Comparison of ENCODE assay signal across 2 cellular contexts in genomic region chr1:3164671-3165070, GRCh38.
TF ChIP-seq lines count a peak whose summit lies in the region.

No MANE protein-coding gene starts in this region.

TF ChIP-seq in K562, 482 proteins besides CTCF, POLR2A, EP300 and RAD21:
- TF ChIP-seq, protein P1, sequence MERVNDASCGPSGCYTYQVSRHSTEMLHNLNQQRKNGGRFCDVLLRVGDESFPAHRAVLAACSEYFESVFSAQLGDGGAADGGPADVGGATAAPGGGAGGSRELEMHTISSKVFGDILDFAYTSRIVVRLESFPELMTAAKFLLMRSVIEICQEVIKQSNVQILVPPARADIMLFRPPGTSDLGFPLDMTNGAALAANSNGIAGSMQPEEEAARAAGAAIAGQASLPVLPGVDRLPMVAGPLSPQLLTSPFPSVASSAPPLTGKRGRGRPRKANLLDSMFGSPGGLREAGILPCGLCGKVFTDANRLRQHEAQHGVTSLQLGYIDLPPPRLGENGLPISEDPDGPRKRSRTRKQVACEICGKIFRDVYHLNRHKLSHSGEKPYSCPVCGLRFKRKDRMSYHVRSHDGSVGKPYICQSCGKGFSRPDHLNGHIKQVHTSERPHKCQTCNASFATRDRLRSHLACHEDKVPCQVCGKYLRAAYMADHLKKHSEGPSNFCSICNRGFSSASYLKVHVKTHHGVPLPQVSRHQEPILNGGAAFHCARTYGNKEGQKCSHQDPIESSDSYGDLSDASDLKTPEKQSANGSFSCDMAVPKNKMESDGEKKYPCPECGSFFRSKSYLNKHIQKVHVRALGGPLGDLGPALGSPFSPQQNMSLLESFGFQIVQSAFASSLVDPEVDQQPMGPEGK (CRISPR knock-in tag; IDR thresholded peaks at IDR 0.05; ENCODE audit: borderline replicate concordance) = no peak
- TF ChIP-seq C11orf30 (IDR thresholded peaks at IDR 0.05; ENCODE audit: low read depth) (no peak), SMC3 (conservative IDR thresholded peaks at IDR 0.05; ENCODE audit: insufficient read depth, low read depth, low read length) (no peak), SAFB (IDR thresholded peaks at IDR 0.05; ENCODE audit: borderline replicate concordance, low read depth, low read length) (peak; percentile 29; the same call in 1 of the 2 replicates)
- TF ChIP-seq, protein P2, sequence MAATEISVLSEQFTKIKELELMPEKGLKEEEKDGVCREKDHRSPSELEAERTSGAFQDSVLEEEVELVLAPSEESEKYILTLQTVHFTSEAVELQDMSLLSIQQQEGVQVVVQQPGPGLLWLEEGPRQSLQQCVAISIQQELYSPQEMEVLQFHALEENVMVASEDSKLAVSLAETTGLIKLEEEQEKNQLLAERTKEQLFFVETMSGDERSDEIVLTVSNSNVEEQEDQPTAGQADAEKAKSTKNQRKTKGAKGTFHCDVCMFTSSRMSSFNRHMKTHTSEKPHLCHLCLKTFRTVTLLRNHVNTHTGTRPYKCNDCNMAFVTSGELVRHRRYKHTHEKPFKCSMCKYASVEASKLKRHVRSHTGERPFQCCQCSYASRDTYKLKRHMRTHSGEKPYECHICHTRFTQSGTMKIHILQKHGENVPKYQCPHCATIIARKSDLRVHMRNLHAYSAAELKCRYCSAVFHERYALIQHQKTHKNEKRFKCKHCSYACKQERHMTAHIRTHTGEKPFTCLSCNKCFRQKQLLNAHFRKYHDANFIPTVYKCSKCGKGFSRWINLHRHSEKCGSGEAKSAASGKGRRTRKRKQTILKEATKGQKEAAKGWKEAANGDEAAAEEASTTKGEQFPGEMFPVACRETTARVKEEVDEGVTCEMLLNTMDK (IDR thresholded peaks at IDR 0.05; ENCODE audit: borderline replicate concordance, insufficient read depth, low read depth, low read length, poor library complexity, severe bottlenecking) = no peak
TF ChIP-seq in K562: peak in this region for 1.

TF ChIP-seq in H1, 55 proteins besides CTCF, POLR2A, EP300 and RAD21:
- TF ChIP-seq POU5F1 (IDR thresholded peaks at IDR 0.05; ENCODE audit: low read depth, low read length) (no peak), SP4 (IDR thresholded peaks at IDR 0.05; ENCODE audit: low read length) (no peak), TBP (IDR thresholded peaks at IDR 0.05; ENCODE audit: low read depth, low read length) (no peak), BCL11A (IDR thresholded peaks at IDR 0.05; ENCODE audit: low read depth in 2 of 2, low read length in 2 of 2) (no peak), SIN3A (conservative IDR thresholded peaks at IDR 0.05 in 1 of 2, IDR thresholded peaks at IDR 0.05 in 1 of 2; ENCODE audit: low read depth in 1 of 2, low read length in 2 of 2) (no peak), YY1 (IDR thresholded peaks at IDR 0.05; ENCODE audit: low read depth, low read length) (no peak), TEAD4 (IDR thresholded peaks at IDR 0.05; ENCODE audit: low read depth, low read length) (no peak), RBBP5 (IDR thresholded peaks at IDR 0.05; ENCODE audit: borderline replicate concordance, low read depth, low read length) (no peak), ASH2L (IDR thresholded peaks at IDR 0.05; ENCODE audit: low read length) (no peak), MAX (IDR thresholded peaks at IDR 0.05) (no peak), SAP30 (IDR thresholded peaks at IDR 0.05; ENCODE audit: insufficient read depth, insufficient replicate concordance, low read length) (no peak)
